ENCODE assay signal across 17 cellular contexts in genomic region chr4:141020801-141021261, GRCh38.
DNase-seq lines count a peak whose midpoint lies in the region; ATAC-seq, FAIRE-seq and TF ChIP-seq lines count a peak whose summit lies in the region.
"Had no signal": no experiment of that assay in that cellular context is flagged by ENCODE, and none has a peak within 500 bp of the region (broad histone marks: within the 10 kb centered on the region; RNA-seq: fewer than 3 reads in every experiment).

No MANE protein-coding gene starts in this region.

- no TSS peak for BruUV-seq in HepG2 (replicated peaks; lab: Mats Ljungman, UMichigan)

- H3K27ac Mint-ChIP-seq in HFFc6: peak overlapping the region; percentile 66
- H3K27ac Mint-ChIP-seq: CD14-positive monocyte; stimulated activated naive B cell treated with anti-CD40 and anti-IgM and Interleukin-4, amounts not matched to agents 10 μg/mL and 1 μg/mL and 100 μg/mL, for 72 hours had no signal

- H3K4me1 ChIP-seq in right atrium auricular region: peaks cover 0 to 36% of the 10 kb centered on the region in 2 donors
- H3K4me1 ChIP-seq in pancreas: no peaks in the 10 kb centered on the region
- no peaks in the 10 kb centered on the region for H3K4me1 ChIP-seq in HepG2 (ENCODE audit: insufficient read depth, low read length)

- no peak overlapping the region for H2AFZ ChIP-seq in HepG2 (ENCODE audit: low read length)

- H3K36me3 ChIP-seq in right atrium auricular region (no peaks in the 10 kb centered on the region), pancreas (no peaks in the 10 kb centered on the region), HepG2 (replicated peaks in 1 of 2; ENCODE audit: control insufficient read depth in 1 of 2, insufficient read depth in 2 of 2, low read length in 2 of 2) (no peaks in the 10 kb centered on the region)
- H3K36me3 ChIP-seq: neutrophil had no signal

- H3K4me3 Mint-ChIP-seq in HFFc6: peak overlapping the region; percentile 50
- H3K4me3 Mint-ChIP-seq: CD14-positive monocyte; stimulated activated naive B cell treated with anti-CD40 and anti-IgM and Interleukin-4, amounts not matched to agents 10 μg/mL and 1 μg/mL and 100 μg/mL, for 72 hours had no signal

- H3K4me1 Mint-ChIP-seq in HFFc6 (ENCODE audit: low read depth): peaks cover 27% of the 10 kb centered on the region
- H3K4me1 Mint-ChIP-seq: CD14-positive monocyte; stimulated activated naive B cell treated with anti-CD40 and anti-IgM and Interleukin-4, amounts not matched to agents 10 μg/mL and 1 μg/mL and 100 μg/mL, for 72 hours had no signal

- DNase-seq in HFFc6 (peak; percentile 54), cardiac fibroblast (ENCODE audit: low read depth in 2 of 2) (peak; percentile 23 to 26), right atrium auricular region (ENCODE audit: low spot score) (no peak), smooth muscle cell of the brain vasculature (ENCODE audit: low read depth, low spot score) (peak; percentile 21), NCI-H345 (lab: John Stamatoyannopoulos, UW) (no peak), NK-92 (lab: John Stamatoyannopoulos, UW; ENCODE audit: unreplicated experiment) (no peak), pancreas (no peak), HepG2 (ENCODE audit: low spot score) (no peak)
- DNase-seq: activated naive CD4-positive, alpha-beta T cell; dermis blood vessel endothelial cell; left colon; NCI-H1417; NCI-H526 treated with DMSO at 0.1 percent for 48 hours; stimulated activated CD4-positive, alpha-beta T cell treated with anti-CD3 and anti-CD28 coated beads, Interleukin-4, amount 100 ng/mL, for 1 hour; stimulated activated naive B cell treated with anti-CD40 and anti-IgM and Interleukin-4, amounts not matched to agents 10 μg/mL and 1 μg/mL and 100 μg/mL, for 72 hours had no signal

- H4K20me1 ChIP-seq in HepG2 (ENCODE audit: insufficient read depth, low read length): no peaks in the 10 kb centered on the region

- no peaks in the 10 kb centered on the region for H3K9me3 Mint-ChIP-seq in HFFc6
- H3K9me3 Mint-ChIP-seq: stimulated activated naive B cell treated with anti-CD40 and anti-IgM and Interleukin-4, amounts not matched to agents 10 μg/mL and 1 μg/mL and 100 μg/mL, for 72 hours had no signal

- POLR2A ChIA-PET in HepG2 (lab: Yijun Ruan, JAX): no interaction called here

- H3K27ac ChIP-seq in right atrium auricular region (peak overlapping the region; percentile 18 to 73), pancreas (no peak overlapping the region), HepG2 (ENCODE audit: extremely low read length, insufficient read depth, low read length) (no peak overlapping the region)
- H3K27ac ChIP-seq: neutrophil had no signal

- in situ Hi-C loops in HepG2 (cut with HindIII; ENCODE audit: extremely low pct_ligation_motif_present, low pct_unique_long_range_greater_than_20kb): no loop called here

- no peak overlapping the region for H3K4me3 ChIP-seq in cardiac fibroblast (replicated peaks in 1 of 2; ENCODE audit: low read depth in 2 of 2, low read length in 2 of 2)
- no peak overlapping the region for H3K4me3 ChIP-seq in right atrium auricular region
- H3K4me3 ChIP-seq in pancreas: no peak overlapping the region
- H3K4me3 ChIP-seq in HepG2 (replicated peaks in 1 of 3; ENCODE audit: insufficient read depth in 1 of 3, low read depth in 2 of 3, low read length in 3 of 3): no peak overlapping the region

- 71 to 83% methylated on average over 3 of the region's 3 CpGs for WGBS in pancreas, 2 donors
- 2% methylated on average over 3 of the region's 3 CpGs for WGBS in HepG2 (ENCODE audit: low lambda C conversion rate)

- H3K27me3 Mint-ChIP-seq in HFFc6 (ENCODE audit: insufficient read depth): no peaks in the 10 kb centered on the region

- no peak overlapping the region for H3K9ac ChIP-seq in HepG2 (ENCODE audit: insufficient read depth, low read depth, low read length)

- H3K4me2 ChIP-seq in HepG2 (ENCODE audit: low read depth, low read length): no peak overlapping the region

- CTCF ChIA-PET in HepG2 (lab: Yijun Ruan, JAX; ENCODE audit: low intra/inter-chr PET ratio, low total read pairs): no interaction called here

- TF ChIP-seq RAD21 in HepG2 (CRISPR knock-in tag; IDR thresholded peaks at IDR 0.05): no peak

- H3K9me3 ChIP-seq in right atrium auricular region (no peaks in the 10 kb centered on the region), pancreas (no peaks in the 10 kb centered on the region), HepG2 (ENCODE audit: low read length) (no peaks in the 10 kb centered on the region)
- H3K9me3 ChIP-seq: neutrophil had no signal

- H3K36me3 Mint-ChIP-seq in HFFc6 (ENCODE audit: low read depth): peaks cover 7% of the 10 kb centered on the region; the same call in 1 of the 2 replicates
- H3K36me3 Mint-ChIP-seq: CD14-positive monocyte; stimulated activated naive B cell treated with anti-CD40 and anti-IgM and Interleukin-4, amounts not matched to agents 10 μg/mL and 1 μg/mL and 100 μg/mL, for 72 hours had no signal

- no peaks in the 10 kb centered on the region for H3K79me2 ChIP-seq in HepG2 (ENCODE audit: insufficient read depth, low read length)

- no peak for TF ChIP-seq CTCF in HFFc6 (IDR thresholded peaks at IDR 0.05)
- no peak for TF ChIP-seq CTCF in cardiac fibroblast (IDR thresholded peaks at IDR 0.05; ENCODE audit: low read depth, low read length)
- no peak for TF ChIP-seq CTCF in right atrium auricular region (IDR thresholded peaks at IDR 0.05)
- TF ChIP-seq CTCF in pancreas (IDR thresholded peaks at IDR 0.05): no peak
- no peak for TF ChIP-seq CTCF in HepG2 (CRISPR knock-in tag; IDR thresholded peaks at IDR 0.05)

- no peak for ATAC-seq in pancreas
- no peak for ATAC-seq in HepG2
- ATAC-seq: left colon; stimulated activated naive B cell treated with anti-CD40 and anti-IgM and Interleukin-4, amounts not matched to agents 10 μg/mL and 1 μg/mL and 100 μg/mL, for 72 hours had no signal

- FAIRE-seq in pancreas (lab: Jason Lieb, UNC) (no peak), HepG2 (lab: Jason Lieb, UNC) (no peak)

- TF ChIP-seq EP300 in HepG2 (IDR thresholded peaks at IDR 0.05; ENCODE audit: low read depth in 2 of 2, low read length in 2 of 2) (no peak), HepG2 (CRISPR knock-in tag; IDR thresholded peaks at IDR 0.05; ENCODE audit: borderline replicate concordance) (no peak)

- H3K27me3 ChIP-seq in right atrium auricular region (no peaks in the 10 kb centered on the region), pancreas (no peaks in the 10 kb centered on the region), HepG2 (ENCODE audit: control insufficient read depth in 1 of 2, insufficient read depth in 2 of 2, low read length in 2 of 2) (no peaks in the 10 kb centered on the region; a peak in 1 of 5 replicates)
- H3K27me3 ChIP-seq: neutrophil had no signal

- no peak for TF ChIP-seq POLR2A in HepG2 (IDR thresholded peaks at IDR 0.05; ENCODE audit: insufficient read depth in 1 of 2, low read depth in 2 of 2, low read length in 2 of 2)

- intact Hi-C loops in pancreas (cut with DNase I) (no loop called here), HepG2 (cut with micrococcal nuclease; ENCODE audit: unreplicated experiment) (no loop called here)

TF ChIP-seq in HepG2, 621 proteins besides CTCF, POLR2A, EP300 and RAD21 (continues in another document):
- TF ChIP-seq ZNF747 (CRISPR knock-in tag; IDR thresholded peaks at IDR 0.05; ENCODE audit: borderline replicate concordance) (no peak), AKAP8 (CRISPR knock-in tag; IDR thresholded peaks at IDR 0.05) (no peak), TRIM22 (IDR thresholded peaks at IDR 0.05) (no peak), DMTF1 (CRISPR knock-in tag; IDR thresholded peaks at IDR 0.05) (no peak), ZC3H13 (CRISPR knock-in tag; IDR thresholded peaks at IDR 0.05) (no peak)

Comparison
In these comparisons a context has a peak if more than half of its experiments do, and no peak if none do; other contexts are left out.
1. DNase-seq: peak in HFFc6 (single experiment), cardiac fibroblast (2 of 2) and smooth muscle cell of the brain vasculature (single experiment); none in right atrium auricular region (single experiment), NCI-H345 (single experiment), NK-92 (single experiment), pancreas (0 of 6) and HepG2 (single experiment).
2. H3K27ac ChIP-seq: peak in right atrium auricular region (2 of 2); none in pancreas (0 of 4) and HepG2 (single experiment).